ENCODE assay signal across 11 cellular contexts in the genomic region with DNA sequence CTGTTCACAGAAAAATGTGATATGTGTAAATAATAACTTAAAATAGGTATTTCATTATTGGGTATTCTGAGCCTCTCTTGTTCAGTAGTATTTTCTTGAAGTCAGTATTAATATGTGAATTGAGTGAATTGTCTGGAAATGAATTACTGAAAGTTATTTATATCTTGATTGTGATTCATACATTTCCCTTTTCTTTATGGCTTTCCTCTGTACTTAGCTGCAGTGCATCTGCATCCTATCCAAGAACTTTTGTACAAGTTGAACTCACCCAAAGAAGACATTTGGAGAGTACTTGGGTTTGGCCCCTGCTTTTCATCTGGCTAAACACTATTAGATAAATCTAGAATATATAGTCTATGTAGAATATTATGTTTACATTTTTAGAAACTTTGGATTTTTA.
A peak's percentile ranks its signal among the peaks of the same experiment; 100 is the strongest.
DNase-seq lines count a peak whose midpoint lies in the region; ATAC-seq, FAIRE-seq and TF ChIP-seq lines count a peak whose summit lies in the region.
"Had no signal": no experiment of that assay in that cellular context is flagged by ENCODE, and none has a peak within 500 bp of the region (broad histone marks: within the 10 kb centered on the region; RNA-seq: fewer than 3 reads in every experiment).

No MANE protein-coding gene starts in this region.

- POLR2A ChIA-PET in A549 (lab: Yijun Ruan, JAX): interaction anchor here (1.0 kb wide), 2 partner anchors 47 to 201 kb away, joined by 3 to 5 read pairs; no protein-coding TSS in a partner anchor

- intact Hi-C loops in pancreas (cut with DNase I): no loop called here

- no peaks in the 10 kb centered on the region for H3K36me3 ChIP-seq in Peyer's patch
- no peaks in the 10 kb centered on the region for H3K36me3 ChIP-seq in pancreas

- H3K27ac Mint-ChIP-seq in nephron progenitor cell: no peak overlapping the region

- no peak for FAIRE-seq in A549 (lab: Jason Lieb, UNC)
- FAIRE-seq in pancreas (lab: Jason Lieb, UNC): peak; percentile 89

- TF ChIP-seq EP300 in A549 (IDR thresholded peaks at IDR 0.05): no peak

- peaks cover 33% of the 10 kb centered on the region for H3K9me3 Mint-ChIP-seq in nephron progenitor cell

- peaks cover 30% of the 10 kb centered on the region for H3K36me3 Mint-ChIP-seq in nephron progenitor cell (ENCODE audit: low read depth)

- H3K4me2 ChIP-seq in A549: peak overlapping the region; percentile 77; the same call in 2 of the 3 replicates

- H3K4me1 ChIP-seq in A549: peaks cover 74% of the 10 kb centered on the region
- H3K4me1 ChIP-seq in Peyer's patch: peaks cover 0 to 51% (median 2%) of the 10 kb centered on the region in 4 donors
- peaks cover 40 to 59% (median 53%) of the 10 kb centered on the region in 3 donors for H3K4me1 ChIP-seq in pancreas

- no peak for TF ChIP-seq CTCF in A549 (IDR thresholded peaks at IDR 0.05)
- TF ChIP-seq CTCF in Peyer's patch (IDR thresholded peaks at IDR 0.05): no peak
- no peak for TF ChIP-seq CTCF in pancreas (IDR thresholded peaks at IDR 0.05)
- TF ChIP-seq CTCF in nephron progenitor cell (IDR thresholded peaks at IDR 0.05): no peak

- ATAC-seq in A549 (no peak), pancreas (no peak)

- peaks cover 24% of the 10 kb centered on the region for H3K9me3 ChIP-seq in A549
- no peaks in the 10 kb centered on the region for H3K9me3 ChIP-seq in Peyer's patch
- no peaks in the 10 kb centered on the region for H3K9me3 ChIP-seq in pancreas

- TF ChIP-seq POLR2A in A549 (IDR thresholded peaks at IDR 0.05; ENCODE audit: low read length): no peak
- no peak for TF ChIP-seq POLR2A in Peyer's patch (IDR thresholded peaks at IDR 0.05)

- H3K4me3 ChIP-seq in A549 (no peak overlapping the region), Peyer's patch (no peak overlapping the region), pancreas (no peak overlapping the region)
- H3K4me3 ChIP-seq: MG63 had no signal

- no peaks in the 10 kb centered on the region for H3K27me3 Mint-ChIP-seq in nephron progenitor cell (ENCODE audit: low read depth, poor library complexity)
- H3K27me3 Mint-ChIP-seq: activated naive CD8-positive, alpha-beta T cell treated with anti-CD3 and anti-CD28 coated beads for 36 hours had no signal

- no peak overlapping the region for H3K4me3 Mint-ChIP-seq in nephron progenitor cell
- H3K4me3 Mint-ChIP-seq: activated naive CD8-positive, alpha-beta T cell treated with anti-CD3 and anti-CD28 coated beads for 36 hours; neural crest cell had no signal

- H3K4me1 Mint-ChIP-seq in nephron progenitor cell: peaks cover 45% of the 10 kb centered on the region

- H3K27me3 ChIP-seq in Peyer's patch: no peaks in the 10 kb centered on the region
- H3K27me3 ChIP-seq in pancreas: no peaks in the 10 kb centered on the region
- H3K27me3 ChIP-seq: MG63 had no signal

- H3K27ac ChIP-seq in A549 (peak overlapping the region; percentile 88 to 98), Peyer's patch (peak overlapping the region in 3 of 4 donors; percentile 59 to 85 (median 72)), pancreas (peak overlapping the region in 2 of 4 donors; percentile 82 to 87)

- TF ChIP-seq RAD21 in A549 (conservative IDR thresholded peaks at IDR 0.05 in 1 of 2, IDR thresholded peaks at IDR 0.05 in 1 of 2): no peak

- DNase-seq in A549 (ENCODE audit: low read depth in 1 of 2, low spot score in 1 of 2) (no peak), Peyer's patch (no peak), fibroblast of peridontal ligament (ENCODE audit: extremely low read depth) (peak; percentile 43), pancreas (no peak), COLO829 (ENCODE audit: low spot score) (no peak), middle frontal gyrus (ENCODE audit: extremely low spot score, low spot score) (no peak), nephron progenitor cell (no peak)
- no peak for DNase-seq in stimulated activated CD4-positive, alpha-beta T cell treated with anti-CD3 and anti-CD28 coated beads, Interleukin-4, amount 100 ng/mL, for 24 hours
- DNase-seq: activated naive CD8-positive, alpha-beta T cell treated with anti-CD3 and anti-CD28 coated beads for 36 hours; MG63 had no signal

- CTCF ChIA-PET in A549 (lab: Yijun Ruan, JAX): interaction anchor here (0.8 to 2.9 kb wide), 5 partner anchors 14 to 671 kb away, joined by 3 to 15 read pairs (median 3); no protein-coding TSS in a partner anchor

TF ChIP-seq in A549, 52 proteins besides CTCF, POLR2A, EP300 and RAD21:
- no peak for TF ChIP-seq PBX3 (IDR thresholded peaks at IDR 0.05)
- TF ChIP-seq TP53 (CRISPR knock-in tag; IDR thresholded peaks at IDR 0.05): no peak
- TF ChIP-seq SMC3 (IDR thresholded peaks at IDR 0.05): no peak
- no peak for TF ChIP-seq RNF2 (IDR thresholded peaks at IDR 0.05; ENCODE audit: borderline replicate concordance, low read depth)
- peak; percentile 52; the same call in 1 of the 2 replicates for TF ChIP-seq TFCP2L1 (CRISPR knock-in tag; IDR thresholded peaks at IDR 0.05)
- TF ChIP-seq ESRRA (IDR thresholded peaks at IDR 0.05; ENCODE audit: borderline replicate concordance, low read length): no peak
- no peak for TF ChIP-seq EHF (CRISPR knock-in tag; IDR thresholded peaks at IDR 0.05)
